8 cellular contexts compared by ENCODE assay signal in genomic region chr4:85474818-85475630, GRCh38. TPM values are rescaled to one million over a fixed set of nuclear protein-coding genes. Genes with fewer than 3 reads are reported as not detected.
DNase-seq lines count a peak whose midpoint lies in the region; ATAC-seq and TF ChIP-seq lines count a peak whose summit lies in the region.

TSS of gene ARHGAP24 (plus strand) at chr4:85475150.

- peak within 1 kb of the TSS; percentile 84 for H3K4me2 ChIP-seq in mammary epithelial cell (ENCODE audit: insufficient read depth, low read depth, low read length)

- no peaks in the 10 kb centered on the region for H4K20me1 ChIP-seq in mammary epithelial cell (ENCODE audit: insufficient read depth, low read length)

- H3K27me3 ChIP-seq in HUES6 (ENCODE audit: control insufficient read depth, insufficient read depth, low read length): peaks cover 10% of the 10 kb centered on the region
- H3K27me3 ChIP-seq in mammary epithelial cell (ENCODE audit: insufficient read depth, low read length): no peaks in the 10 kb centered on the region
- H3K27me3 ChIP-seq in gastrocnemius medialis: peaks cover 0 to 2% (median 0%) of the 10 kb centered on the region in 3 donors

- peak within 1 kb of the TSS; percentile 24 for H3K9ac ChIP-seq in HUES6 (ENCODE audit: low read length)
- H3K9ac ChIP-seq in mammary epithelial cell (ENCODE audit: insufficient read depth, low read length): peak within 1 kb of the TSS; percentile 8

- peak within 1 kb of the TSS; percentile 90 for H2AFZ ChIP-seq in mammary epithelial cell (ENCODE audit: low read depth, low read length)

- H3K27ac ChIP-seq in HUES6 (ENCODE audit: low read depth, low read length) (no peak within 1 kb of the TSS), mammary epithelial cell (ENCODE audit: insufficient read depth, low read depth, low read length) (peak within 1 kb of the TSS; percentile 28), gastrocnemius medialis (peak within 1 kb of the TSS; percentile 65 to 72 (median 72))

- TF ChIP-seq POLR2A in gastrocnemius medialis (IDR thresholded peaks at IDR 0.05): peak; percentile 25 to 42

- no peaks in the 10 kb centered on the region for H3K79me2 ChIP-seq in mammary epithelial cell (ENCODE audit: insufficient read depth, low read length)

- TF ChIP-seq CTCF in mammary epithelial cell (conservative IDR thresholded peaks at IDR 0.05 in 1 of 2, IDR thresholded peaks at IDR 0.05 in 1 of 2; ENCODE audit: extremely low read depth in 1 of 2, insufficient read depth in 1 of 2, low read depth in 1 of 2, low read length in 2 of 2): peak in 1 of 2 donors; percentile 15
- TF ChIP-seq CTCF in gastrocnemius medialis (IDR thresholded peaks at IDR 0.05 in 4 of 5, conservative IDR thresholded peaks at IDR 0.05 in 1 of 5): peak in 1 of 5 experiments; percentile 12

- peaks cover 4% of the 10 kb centered on the region; the same call in 1 of the 2 replicates for H3K4me1 ChIP-seq in HUES6 (ENCODE audit: control insufficient read depth, insufficient read depth, low read length)
- H3K4me1 ChIP-seq in mammary epithelial cell (ENCODE audit: insufficient read depth, low read length): no peaks in the 10 kb centered on the region
- peaks cover 0 to 5% of the 10 kb centered on the region in 2 donors for H3K4me1 ChIP-seq in gastrocnemius medialis

- no peaks in the 10 kb centered on the region for H3K36me3 ChIP-seq in HUES6 (ENCODE audit: control insufficient read depth, insufficient read depth, low read length)
- no peaks in the 10 kb centered on the region for H3K36me3 ChIP-seq in mammary epithelial cell (ENCODE audit: insufficient read depth, low read length)
- no peaks in the 10 kb centered on the region for H3K36me3 ChIP-seq in gastrocnemius medialis

- under 1% methylated on average over 15 of the region's 41 CpGs for WGBS in mammary epithelial cell (ENCODE audit: low coverage, missing lambda C conversion rate)

- no TSS peak for BruUV-seq in mammary epithelial cell (replicated peaks; lab: Mats Ljungman, UMichigan)

- DNase-seq in GM04504 (ENCODE audit: low read depth) (peak; percentile 95), OCI-M1 (lab: John Stamatoyannopoulos, UW) (peak; percentile 94), mammary epithelial cell (peak; percentile 93), gastrocnemius medialis (peak; percentile 70 to 86)
- DNase-seq in central memory CD4-positive, alpha-beta T cell: no peak

- intact Hi-C loops in mammary epithelial cell (cut with micrococcal nuclease) (no loop called here), gastrocnemius medialis (cut with DNase I; ENCODE audit: low total_unique reads) (loop anchor here (10.0 kb wide), 1 partner anchor 270 kb away; no protein-coding TSS in a partner anchor)

- H3K9me3 ChIP-seq in HUES6 (ENCODE audit: control insufficient read depth, insufficient read depth, low read depth, low read length) (no peaks in the 10 kb centered on the region), mammary epithelial cell (replicated peaks; ENCODE audit: insufficient read depth, low read length) (no peaks in the 10 kb centered on the region), iPS-18c (ENCODE audit: control insufficient read depth, insufficient read depth, low read length) (no peaks in the 10 kb centered on the region), gastrocnemius medialis (no peaks in the 10 kb centered on the region)

- CTCF ChIA-PET in mammary epithelial cell (lab: Charles Lee; ENCODE audit: low non-redundant PET): no interaction called here

- in situ Hi-C loops in mammary epithelial cell (cut with MboI; ENCODE audit: low sequenced_read_pairs in 2 of 2) (no loop called here), gastrocnemius medialis (cut with MboI; ENCODE audit: low sequenced_read_pairs in 4 of 4) (no loop called here)

- dilution Hi-C loops in mammary epithelial cell (cut with HindIII; ENCODE audit: low sequenced_read_pairs): no loop called here

- ATAC-seq in GM21619 (IDR thresholded peaks at IDR 0.05; ENCODE audit: unreplicated experiment) (peak; percentile 90), gastrocnemius medialis (peak; percentile 93 to 94)

- peak within 1 kb of the TSS; percentile 78 for H3K4me3 ChIP-seq in HUES6 (ENCODE audit: low read depth, low read length)
- peak within 1 kb of the TSS; percentile 55 to 76 (median 58) for H3K4me3 ChIP-seq in mammary epithelial cell (replicated peaks in 1 of 3; ENCODE audit: insufficient read depth in 1 of 3, low read depth in 2 of 3, low read length in 3 of 3)
- peak within 1 kb of the TSS; percentile 61 for H3K4me3 ChIP-seq in iPS-18c (ENCODE audit: insufficient read depth, low read depth, low read length)
- H3K4me3 ChIP-seq in gastrocnemius medialis: peak within 1 kb of the TSS; percentile 60 to 66 (median 62)

RNA-seq across cellular contexts. Expression of gene ARHGAP24, which starts in this region (rescaled TPM):
- 1 to 10 TPM; 1.0 to 7.3 TPM for total RNA-seq in mammary epithelial cell
- polyA plus RNA-seq in mammary epithelial cell: 2.0 TPM
- polyA minus RNA-seq in mammary epithelial cell: 4.2 TPM
- 1 to 10 TPM; 2.8 to 7.8 (median 5.3) TPM for total RNA-seq in gastrocnemius medialis
